In the genomic region with DNA sequence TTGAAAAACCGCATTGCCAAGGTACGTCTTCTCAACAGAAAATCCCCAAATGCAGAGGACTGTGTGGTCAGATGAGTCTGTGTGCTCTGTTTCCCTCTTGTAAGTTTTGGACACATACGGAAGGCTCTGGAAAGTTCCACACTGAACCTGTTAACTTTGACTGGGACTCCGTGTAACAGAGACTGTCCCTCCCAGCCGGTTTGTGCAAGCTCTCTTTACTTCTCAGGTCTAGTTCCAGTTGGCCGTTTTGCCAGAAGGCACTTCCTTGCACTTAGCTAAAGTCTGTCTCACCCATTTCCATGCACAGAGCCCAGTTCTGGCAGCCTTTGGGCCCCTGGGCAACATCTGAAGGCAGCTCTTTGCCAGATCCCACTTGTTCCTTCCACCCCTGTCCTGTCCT, we compare ENCODE assay signal across 32 cellular contexts. TPM values are rescaled to one million over a fixed set of nuclear protein-coding genes. Genes with fewer than 3 reads are reported as not detected.
DNase-seq lines count a peak whose midpoint lies in the region; ATAC-seq, FAIRE-seq and TF ChIP-seq lines count a peak whose summit lies in the region.
"Had no signal": no experiment of that assay in that cellular context is flagged by ENCODE, and none has a peak within 500 bp of the region (broad histone marks: within the 10 kb centered on the region; RNA-seq: fewer than 3 reads in every experiment).

No MANE protein-coding gene starts in this region.

- peaks cover 32% of the 10 kb centered on the region for H3K4me1 Mint-ChIP-seq in nephron progenitor cell
- H3K4me1 Mint-ChIP-seq: activated CD4-positive, alpha-beta memory T cell treated with anti-CD3 and anti-CD28 coated beads, Interleukin-2, amount 10 ng/mL, durations not matched to agents 7 days and 5 days; activated naive CD4-positive, alpha-beta T cell treated with anti-CD3 and anti-CD28 coated beads, Interleukin-2, amount 10 ng/mL, durations not matched to agents 7 days and 5 days; CD4-positive, CD25-positive, alpha-beta regulatory T cell; naive B cell had no signal

- DNase-seq in SIG-M5 treated with dmso at 0.1 percent for 504 hours (lab: John Stamatoyannopoulos, UW; ENCODE audit: unreplicated experiment) (peak; percentile 18), SIG-M5 (lab: John Stamatoyannopoulos, UW) (no peak), dorsolateral prefrontal cortex (peak in 1 of 10 donors; percentile 38), nephron progenitor cell (no peak), tibial artery (peak; percentile 61 to 88), RCC 7860 (ENCODE audit: low spot score) (no peak)
- DNase-seq: activated CD4-positive, alpha-beta memory T cell treated with anti-CD3 and anti-CD28 coated beads, Interleukin-2, amount 10 ng/mL, durations not matched to agents 7 days and 5 days; activated CD8-positive, alpha-beta memory T cell treated with anti-CD3 and anti-CD28 coated beads, Interleukin-2, amount 50 U/mL, for 4 hours; activated naive CD4-positive, alpha-beta T cell treated with anti-CD3 and anti-CD28 coated beads, Interleukin-2, amount 10 ng/mL, durations not matched to agents 7 days and 5 days; CD4-positive, CD25-positive, alpha-beta regulatory T cell; colonic mucosa; DND-41; effector CD8-positive, alpha-beta T cell; glutamatergic neuron; GM23248; HFFc6; naive B cell; NCI-H1930; NCI-H526 treated with DMSO at 0.1 percent for 48 hours; PC-3; Right ventricle myocardium superior; stimulated activated CD4-positive, alpha-beta T cell treated with anti-CD3 and anti-CD28 coated beads, Interleukin-4, amount 100 ng/mL, for 1 hour; upper lobe of left lung had no signal

- no peak overlapping the region for H3K4me3 Mint-ChIP-seq in nephron progenitor cell
- H3K4me3 Mint-ChIP-seq: activated CD4-positive, alpha-beta memory T cell treated with anti-CD3 and anti-CD28 coated beads, Interleukin-2, amount 10 ng/mL, durations not matched to agents 7 days and 5 days; activated naive CD4-positive, alpha-beta T cell treated with anti-CD3 and anti-CD28 coated beads, Interleukin-2, amount 10 ng/mL, durations not matched to agents 7 days and 5 days; CD4-positive, CD25-positive, alpha-beta regulatory T cell; HFFc6; mesothelial cell of epicardium; naive B cell had no signal

- H3K36me3 Mint-ChIP-seq in nephron progenitor cell (ENCODE audit: low read depth): peaks cover 10% of the 10 kb centered on the region
- H3K36me3 Mint-ChIP-seq: activated naive CD4-positive, alpha-beta T cell treated with anti-CD3 and anti-CD28 coated beads, Interleukin-2, amount 10 ng/mL, durations not matched to agents 7 days and 5 days; CD4-positive, CD25-positive, alpha-beta regulatory T cell; mesothelial cell of epicardium; naive B cell had no signal

- TF ChIP-seq CTCF in dorsolateral prefrontal cortex (IDR thresholded peaks at IDR 0.05 in 54 of 56, conservative IDR thresholded peaks at IDR 0.05 in 2 of 56; ENCODE audit: low read depth in 1 of 56, partially characterized antibody in 56 of 56) (no peak), nephron progenitor cell (IDR thresholded peaks at IDR 0.05) (no peak), tibial artery (IDR thresholded peaks at IDR 0.05) (no peak)

- no peaks in the 10 kb centered on the region for H3K9me3 Mint-ChIP-seq in nephron progenitor cell
- H3K9me3 Mint-ChIP-seq: activated CD4-positive, alpha-beta memory T cell treated with anti-CD3 and anti-CD28 coated beads, Interleukin-2, amount 10 ng/mL, durations not matched to agents 7 days and 5 days; activated naive CD4-positive, alpha-beta T cell treated with anti-CD3 and anti-CD28 coated beads, Interleukin-2, amount 10 ng/mL, durations not matched to agents 7 days and 5 days; HFFc6; mesothelial cell of epicardium; naive B cell had no signal

- H3K27me3 ChIP-seq in dorsolateral prefrontal cortex (no peaks in the 10 kb centered on the region), tibial artery (no peaks in the 10 kb centered on the region)
- H3K27me3 ChIP-seq: colonic mucosa, neutrophil, upper lobe of left lung had no signal

- H3K9me3 ChIP-seq in tibial artery: no peaks in the 10 kb centered on the region
- H3K9me3 ChIP-seq: colonic mucosa, neutrophil, upper lobe of left lung had no signal

- peaks cover 4 to 96% (median 54%) of the 10 kb centered on the region in 4 donors for H3K4me1 ChIP-seq in tibial artery
- H3K4me1 ChIP-seq: colonic mucosa, upper lobe of left lung had no signal

- no peak for ATAC-seq in GM21367 (IDR thresholded peaks at IDR 0.05; ENCODE audit: unreplicated experiment)
- no peak for ATAC-seq in GM19035 (IDR thresholded peaks at IDR 0.05; ENCODE audit: unreplicated experiment)
- ATAC-seq: PC-3 had no signal

- H3K4me3 ChIP-seq in dorsolateral prefrontal cortex: no peak overlapping the region
- no peak overlapping the region for H3K4me3 ChIP-seq in tibial artery
- H3K4me3 ChIP-seq: colonic mucosa, GM23248, upper lobe of left lung had no signal

- peak overlapping the region; percentile 73 for H3K27ac Mint-ChIP-seq in nephron progenitor cell
- H3K27ac Mint-ChIP-seq: activated CD4-positive, alpha-beta memory T cell treated with anti-CD3 and anti-CD28 coated beads, Interleukin-2, amount 10 ng/mL, durations not matched to agents 7 days and 5 days; activated naive CD4-positive, alpha-beta T cell treated with anti-CD3 and anti-CD28 coated beads, Interleukin-2, amount 10 ng/mL, durations not matched to agents 7 days and 5 days; CD4-positive, CD25-positive, alpha-beta regulatory T cell; HFFc6; mesothelial cell of epicardium; progenitor cell of endocrine pancreas had no signal

- H3K36me3 ChIP-seq in tibial artery: no peaks in the 10 kb centered on the region
- H3K36me3 ChIP-seq: colonic mucosa, neutrophil, upper lobe of left lung had no signal

- H3K27ac ChIP-seq in dorsolateral prefrontal cortex (peak overlapping the region in 45 of 59 donors; percentile 1 to 86 (median 55)), tibial artery (peak overlapping the region; percentile 74)
- H3K27ac ChIP-seq: colonic mucosa, epithelial cell of prostate, GM23248, neutrophil, upper lobe of left lung had no signal

- no peaks in the 10 kb centered on the region for H3K27me3 Mint-ChIP-seq in nephron progenitor cell (ENCODE audit: low read depth, poor library complexity)

- no peak for FAIRE-seq in RCC 7860 (lab: Jason Lieb, UNC)
- FAIRE-seq: bronchial epithelial cell, D721Med had no signal

- intact Hi-C loops in dorsolateral prefrontal cortex (cut with DNase I): no loop called here
- intact Hi-C loops in tibial artery (cut with DNase I; ENCODE audit: low total_unique reads): no loop called here

RNA-seq across cellular contexts. Expression of gene EFHD1, which starts 22.0 kb away (rescaled TPM):
- total RNA-seq in dorsolateral prefrontal cortex: 100 to 1,000 TPM in 103 of 120 experiments, 10 to 100 TPM in 17; 50.7 to 624 (median 173) TPM
- total RNA-seq: bronchial epithelial cell, GM23248, HT-29 had no signal

RNA-seq across cellular contexts. Expression of gene GIGYF2, which starts 41.7 kb away (rescaled TPM):
- 100 to 1,000 TPM in 75 of 120 experiments, 10 to 100 TPM in 45; 78.1 to 153 (median 103) TPM for total RNA-seq in dorsolateral prefrontal cortex

Comparison
In these comparisons a context has a peak if more than half of its experiments do, and no peak if none do; other contexts are left out.
1. DNase-seq: peak in SIG-M5 treated with dmso at 0.1 percent for 504 hours (single experiment) and tibial artery (2 of 2); none in SIG-M5 (single experiment), nephron progenitor cell (single experiment) and RCC 7860 (single experiment).